14 cellular contexts compared by ENCODE assay signal in genomic region chr16:88062341-88062861, GRCh38.
DNase-seq lines count a peak whose midpoint lies in the region; ATAC-seq and TF ChIP-seq lines count a peak whose summit lies in the region.
"Had no signal": no experiment of that assay in that cellular context is flagged by ENCODE, and none has a peak within 500 bp of the region (broad histone marks: within the 10 kb centered on the region; RNA-seq: fewer than 3 reads in every experiment).

No MANE protein-coding gene starts in this region.

- peak; percentile 66 to 73 for ATAC-seq in right cardiac atrium
- no peak for ATAC-seq in GM21423 (IDR thresholded peaks at IDR 0.05; ENCODE audit: unreplicated experiment)
- no peak for ATAC-seq in GM21717 (IDR thresholded peaks at IDR 0.05; ENCODE audit: unreplicated experiment)
- ATAC-seq: HCT116 had no signal

- intact Hi-C loops in right cardiac atrium (cut with DNase I): no loop called here
- intact Hi-C loops in sigmoid colon (cut with DNase I): no loop called here

- no peak for TF ChIP-seq CTCF in astrocyte of the cerebellum (IDR thresholded peaks at IDR 0.05; ENCODE audit: low read depth, low read length, missing control alignments)
- TF ChIP-seq CTCF in sigmoid colon (IDR thresholded peaks at IDR 0.05): no peak

- TF ChIP-seq POLR2A in sigmoid colon (IDR thresholded peaks at IDR 0.05): no peak

- in situ Hi-C loops in astrocyte of the cerebellum (cut with HindIII; ENCODE audit: low sequenced_read_pairs): no loop called here

- no peaks in the 10 kb centered on the region for H3K27me3 ChIP-seq in right cardiac atrium (ENCODE audit: control insufficient read depth, insufficient read depth)
- H3K27me3 ChIP-seq in sigmoid colon: no peaks in the 10 kb centered on the region
- H3K27me3 ChIP-seq: upper lobe of left lung had no signal

- 37% methylated on average over 13 of the region's 13 CpGs for WGBS in right cardiac atrium
- WGBS in sigmoid colon, 2 donors: 81 to 92% methylated on average over 13 of the region's 13 CpGs

- H3K4me3 ChIP-seq in astrocyte of the cerebellum (ENCODE audit: low read depth, low read length) (no peak overlapping the region), right cardiac atrium (ENCODE audit: low read length) (no peak overlapping the region), sigmoid colon (no peak overlapping the region)
- H3K4me3 ChIP-seq: upper lobe of left lung had no signal

- TF ChIP-seq EP300 in sigmoid colon (IDR thresholded peaks at IDR 0.05): no peak

- peak overlapping the region; percentile 67 for H3K27ac ChIP-seq in right cardiac atrium (ENCODE audit: low read length)
- peak overlapping the region; percentile 8 to 77 (median 53) for H3K27ac ChIP-seq in sigmoid colon

- DNase-seq in EL (peak; percentile 90), astrocyte of the cerebellum (ENCODE audit: low read depth) (peak; percentile 55), right cardiac atrium (peak; percentile 66 to 81 (median 76)), sigmoid colon (peak; percentile 83), NCI-H2227 treated with DMSO at 0.1 percent for 48 hours (lab: John Stamatoyannopoulos, UW) (no peak), NCI-H187 treated with DMSO at 0.1 percent for 48 hours (lab: John Stamatoyannopoulos, UW) (no peak)
- DNase-seq: activated naive CD4-positive, alpha-beta T cell treated with anti-CD3 and anti-CD28 coated beads, Interleukin-2, amount 50 U/mL, for 16 hours; erythroblast; NCI-H1105 treated with DMSO at 0.1 percent for 48 hours; stimulated activated CD4-positive, alpha-beta T cell treated with anti-CD3 and anti-CD28 coated beads, Interleukin-4, amount 100 ng/mL, for 24 hours; upper lobe of left lung had no signal

- H3K9me3 ChIP-seq in right cardiac atrium (ENCODE audit: control insufficient read depth, low read length) (no peaks in the 10 kb centered on the region), sigmoid colon (no peaks in the 10 kb centered on the region)
- H3K9me3 ChIP-seq: upper lobe of left lung had no signal

- H3K4me1 ChIP-seq in right cardiac atrium (ENCODE audit: control insufficient read depth, insufficient read depth, low read length) (no peaks in the 10 kb centered on the region), sigmoid colon (peaks cover 0 to 23% (median 22%) of the 10 kb centered on the region in 4 donors)

- H3K36me3 ChIP-seq in sigmoid colon: peaks cover 0 to 7% (median under 1%) of the 10 kb centered on the region in 4 donors

Comparison
In these comparisons a context has a peak if more than half of its experiments do, and no peak if none do; other contexts are left out.
1. DNase-seq: peak in EL (single experiment), astrocyte of the cerebellum (single experiment), right cardiac atrium (3 of 3) and sigmoid colon (single experiment); none in NCI-H2227 treated with DMSO at 0.1 percent for 48 hours (single experiment) and NCI-H187 treated with DMSO at 0.1 percent for 48 hours (single experiment).
2. ATAC-seq: peak in right cardiac atrium (2 of 2); none in GM21423 (single experiment) and GM21717 (single experiment).